ENCODE assay signal across 14 cellular contexts in the genomic region with DNA sequence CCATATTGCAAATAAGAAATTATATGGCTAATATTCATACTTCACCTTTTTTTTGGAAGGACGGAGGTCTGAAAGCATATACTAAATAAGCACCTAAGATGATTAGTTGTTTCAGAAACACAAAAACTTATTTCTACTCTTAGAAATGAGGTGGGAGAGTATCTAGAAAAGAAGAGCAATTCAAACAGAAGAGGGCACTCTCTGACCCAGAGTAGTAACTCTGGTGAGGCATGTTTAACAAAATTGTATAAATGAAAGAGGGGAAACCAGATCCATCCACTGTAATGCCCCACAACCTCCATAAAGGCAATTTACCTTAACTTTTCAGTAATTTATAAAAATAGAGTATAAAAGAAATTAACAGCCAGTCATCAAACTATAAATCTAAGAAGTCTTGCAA.
DNase-seq lines count a peak whose midpoint lies in the region; ATAC-seq, FAIRE-seq and TF ChIP-seq lines count a peak whose summit lies in the region.
"Had no signal": no experiment of that assay in that cellular context is flagged by ENCODE, and none has a peak within 500 bp of the region (broad histone marks: within the 10 kb centered on the region; RNA-seq: fewer than 3 reads in every experiment).

No MANE protein-coding gene starts in this region.

- H3K27me3 Mint-ChIP-seq in type B pancreatic cell (no peaks in the 10 kb centered on the region), endothelial cell (ENCODE audit: unreplicated experiment) (no peaks in the 10 kb centered on the region)
- H3K27me3 Mint-ChIP-seq: CD4-positive, alpha-beta memory T cell had no signal

- intact Hi-C loops in endothelial cell of umbilical vein (cut with micrococcal nuclease): loop anchor here (1.0 kb wide), 1 partner anchor 120 kb away; no protein-coding TSS in a partner anchor

- H3K9me3 ChIP-seq in endothelial cell of umbilical vein (replicated peaks; ENCODE audit: control insufficient read depth, insufficient read depth, low read length): no peaks in the 10 kb centered on the region
- H3K9me3 ChIP-seq: vagina had no signal

- POLR2A ChIA-PET in endothelial cell of umbilical vein (lab: Charles Lee): no interaction called here

- H3K4me2 ChIP-seq in endothelial cell of umbilical vein (ENCODE audit: insufficient read depth, low read length): no peak overlapping the region

- CTCF ChIA-PET in endothelial cell of umbilical vein (lab: Charles Lee): interaction anchor here (0.7 to 1.0 kb wide), 3 partner anchors 116 to 139 kb away, joined by 3 to 7 read pairs (median 3); no protein-coding TSS in a partner anchor

- FAIRE-seq in endothelial cell of umbilical vein (lab: Jason Lieb, UNC): no peak

- H3K4me1 Mint-ChIP-seq in type B pancreatic cell (ENCODE audit: unreplicated experiment): no peaks in the 10 kb centered on the region
- H3K4me1 Mint-ChIP-seq in endothelial cell (ENCODE audit: unreplicated experiment): no peaks in the 10 kb centered on the region
- H3K4me1 Mint-ChIP-seq: CD4-positive, alpha-beta memory T cell had no signal

- H3K4me3 Mint-ChIP-seq in type B pancreatic cell: no peak overlapping the region
- no peak overlapping the region for H3K4me3 Mint-ChIP-seq in endothelial cell (ENCODE audit: unreplicated experiment)
- H3K4me3 Mint-ChIP-seq: CD4-positive, alpha-beta memory T cell had no signal

- H3K9ac ChIP-seq in endothelial cell of umbilical vein (replicated peaks; ENCODE audit: extremely low read depth, insufficient read depth, low read length): no peak overlapping the region

- no peak for TF ChIP-seq CTCF in endothelial cell of umbilical vein (IDR thresholded peaks at IDR 0.05; ENCODE audit: extremely low read depth in 1 of 2, insufficient read depth in 1 of 2, low read depth in 1 of 2, low read length in 2 of 2)
- TF ChIP-seq CTCF in type B pancreatic cell (conservative IDR thresholded peaks at IDR 0.05): peak; percentile 50
- TF ChIP-seq CTCF in endothelial cell (IDR thresholded peaks at IDR 0.05; ENCODE audit: unreplicated experiment): no peak

- no peak overlapping the region for H3K4me3 ChIP-seq in endothelial cell of umbilical vein (replicated peaks in 1 of 3; ENCODE audit: insufficient read depth in 1 of 3, low read depth in 1 of 3, low read length in 3 of 3)
- H3K4me3 ChIP-seq: vagina had no signal

- BruUV-seq in endothelial cell of umbilical vein (replicated peaks; lab: Mats Ljungman, UMichigan): no TSS peak

- H3K9me3 Mint-ChIP-seq in type B pancreatic cell (no peaks in the 10 kb centered on the region), endothelial cell (ENCODE audit: unreplicated experiment) (no peaks in the 10 kb centered on the region)

- no peak for ATAC-seq in HG02938 (IDR thresholded peaks at IDR 0.05; ENCODE audit: unreplicated experiment)

- H3K4me1 ChIP-seq in endothelial cell of umbilical vein (ENCODE audit: control insufficient read depth, extremely low read depth, insufficient read depth, low read length): peaks cover 17% of the 10 kb centered on the region
- H3K4me1 ChIP-seq: vagina had no signal

- H3K27ac Mint-ChIP-seq in type B pancreatic cell (no peak overlapping the region), endothelial cell (ENCODE audit: unreplicated experiment) (no peak overlapping the region)
- H3K27ac Mint-ChIP-seq: activated T-helper 2 cell treated with anti-CD3 and anti-CD28 coated beads, Interferon-gamma antibody, Interleukin-2, Interleukin-4, amounts not matched to agents 10 μg/mL and 5 μg/mL and 100 μg/mL, durations not matched to agents 14 hours and 24 hours and 36 hours; CD4-positive, alpha-beta memory T cell had no signal

- no peak overlapping the region for H3K27ac ChIP-seq in endothelial cell of umbilical vein (ENCODE audit: insufficient read depth, low read depth, low read length)
- H3K27ac ChIP-seq: epithelial cell of prostate, vagina had no signal

- TF ChIP-seq POLR2A in endothelial cell of umbilical vein (IDR thresholded peaks at IDR 0.05; ENCODE audit: low read depth, low read length): no peak

- H4K20me1 ChIP-seq in endothelial cell of umbilical vein (replicated peaks; ENCODE audit: control insufficient read depth, extremely low read depth, insufficient read depth, low read length): no peaks in the 10 kb centered on the region

- H3K36me3 ChIP-seq in endothelial cell of umbilical vein (ENCODE audit: control insufficient read depth in 2 of 2, extremely low read depth in 1 of 2, insufficient read depth in 2 of 2, low read length in 2 of 2): no peaks in the 10 kb centered on the region
- H3K36me3 ChIP-seq: vagina had no signal

- DNase-seq in SKM-1 treated with dmso at 0.1 percent for 144 hours (lab: John Stamatoyannopoulos, UW; ENCODE audit: unreplicated experiment) (peak; percentile 33), SKM-1 (lab: John Stamatoyannopoulos, UW; ENCODE audit: unreplicated experiment) (no peak), NCI-H345 treated with DMSO at 0.1 percent for 48 hours (lab: John Stamatoyannopoulos, UW; ENCODE audit: unreplicated experiment) (peak; percentile 33), endothelial cell of umbilical vein (ENCODE audit: low read depth, low spot score) (peak; percentile 4), type B pancreatic cell (ENCODE audit: extremely low spot score, unreplicated experiment) (no peak), endothelial cell (ENCODE audit: low spot score) (no peak), HPDE6-E6E7 (ENCODE audit: extremely low spot score) (no peak)
- DNase-seq: CD4-positive, alpha-beta memory T cell; NCI-H187; stimulated activated CD4-positive, alpha-beta T cell treated with anti-CD3 and anti-CD28 coated beads, Interleukin-4, amount 100 ng/mL, for 24 hours had no signal

- H3K27me3 ChIP-seq in endothelial cell of umbilical vein (ENCODE audit: control insufficient read depth in 2 of 2, insufficient read depth in 2 of 2, low read length in 2 of 2): no peaks in the 10 kb centered on the region
- H3K27me3 ChIP-seq: vagina had no signal

- dilution Hi-C loops in endothelial cell of umbilical vein (cut with MboI; ENCODE audit: extremely low pct_ligation_motif_present, low sequenced_read_pairs): no loop called here

- no peaks in the 10 kb centered on the region for H3K9me1 ChIP-seq in endothelial cell of umbilical vein (replicated peaks; ENCODE audit: control insufficient read depth, extremely low read depth, insufficient read depth, low read length)

- H3K79me2 ChIP-seq in endothelial cell of umbilical vein (ENCODE audit: control insufficient read depth, insufficient read depth, low read length): no peaks in the 10 kb centered on the region

- H3K36me3 Mint-ChIP-seq in type B pancreatic cell (no peaks in the 10 kb centered on the region), endothelial cell (ENCODE audit: low read depth, unreplicated experiment) (no peaks in the 10 kb centered on the region)
- H3K36me3 Mint-ChIP-seq: CD4-positive, alpha-beta memory T cell had no signal

- no peak overlapping the region for H2AFZ ChIP-seq in endothelial cell of umbilical vein (ENCODE audit: low read depth, low read length)

TF ChIP-seq in endothelial cell of umbilical vein, 7 proteins besides CTCF, POLR2A, EP300 and RAD21:
- TF ChIP-seq EZH2 (IDR thresholded peaks at IDR 0.05; ENCODE audit: borderline replicate concordance, low read depth, low read length, severe bottlenecking): no peak
- TF ChIP-seq FOS (IDR thresholded peaks at IDR 0.05; ENCODE audit: borderline replicate concordance, insufficient read depth, low read length): no peak
- TF ChIP-seq MYC (IDR thresholded peaks at IDR 0.05; ENCODE audit: low read depth, low read length): no peak
- TF ChIP-seq JUN (IDR thresholded peaks at IDR 0.05; ENCODE audit: borderline replicate concordance, insufficient read depth, insufficient read length, low read depth): no peak
- no peak for TF ChIP-seq GATA2 (IDR thresholded peaks at IDR 0.05; ENCODE audit: insufficient read depth, insufficient read length, low read depth, low read length)
- TF ChIP-seq POLR2AphosphoS5 (IDR thresholded peaks at IDR 0.05; ENCODE audit: insufficient read depth, low read depth, low read length): no peak
- TF ChIP-seq, protein P1, sequence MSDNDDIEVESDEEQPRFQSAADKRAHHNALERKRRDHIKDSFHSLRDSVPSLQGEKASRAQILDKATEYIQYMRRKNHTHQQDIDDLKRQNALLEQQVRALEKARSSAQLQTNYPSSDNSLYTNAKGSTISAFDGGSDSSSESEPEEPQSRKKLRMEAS (IDR thresholded peaks at IDR 0.05; ENCODE audit: insufficient read depth, insufficient read length): no peak

Comparison
In these comparisons a context has a peak if more than half of its experiments do, and no peak if none do; other contexts are left out.
1. DNase-seq: peak in SKM-1 treated with dmso at 0.1 percent for 144 hours (single experiment), NCI-H345 treated with DMSO at 0.1 percent for 48 hours (single experiment) and endothelial cell of umbilical vein (single experiment); none in SKM-1 (single experiment), type B pancreatic cell (single experiment), endothelial cell (single experiment) and HPDE6-E6E7 (single experiment).